ENCODE assay signal across 22 cellular contexts in genomic region chr12:45828402-45828801, GRCh38.
DNase-seq lines count a peak whose midpoint lies in the region; ATAC-seq, FAIRE-seq and TF ChIP-seq lines count a peak whose summit lies in the region.
"Had no signal": no experiment of that assay in that cellular context is flagged by ENCODE, and none has a peak within 500 bp of the region (broad histone marks: within the 10 kb centered on the region; RNA-seq: fewer than 3 reads in every experiment).

No MANE protein-coding gene starts in this region.

- peaks cover 0 to 4% of the 10 kb centered on the region in 2 experiments; a peak in 1 of 4 replicates for H3K36me3 ChIP-seq in GM12878 (ENCODE audit: control insufficient read depth in 2 of 2, insufficient read depth in 2 of 2, low read length in 1 of 2)
- H3K36me3 ChIP-seq: prostate gland had no signal

- H3K9ac ChIP-seq in GM12878 (ENCODE audit: control insufficient read depth, insufficient read depth, low read length): no peak overlapping the region

- H2AFZ ChIP-seq in GM12878 (ENCODE audit: control insufficient read depth, low read depth, low read length): no peak overlapping the region; the same call in 1 of the 2 replicates

- ATAC-seq in GM18858 (IDR thresholded peaks at IDR 0.05; ENCODE audit: unreplicated experiment) (peak; percentile 59), HG03354 (IDR thresholded peaks at IDR 0.05; ENCODE audit: poor library complexity, severe bottlenecking, unreplicated experiment) (peak; percentile 64), GM12878 (peak; percentile 92), GM18873 (IDR thresholded peaks at IDR 0.05; ENCODE audit: low FRiP score, unreplicated experiment) (no peak)
- ATAC-seq in CD4-positive, alpha-beta T cell (ENCODE audit: poor library complexity): no peak
- ATAC-seq: activated T-cell treated with anti-CD3 and anti-CD28 coated beads, Interleukin-2, amount 50 U/mL, for 4 hours had no signal

- intact Hi-C loops in GM12878 (cut with micrococcal nuclease; ENCODE audit: unreplicated experiment): no loop called here
- intact Hi-C loops in CD4-positive, alpha-beta T cell (cut with DNase I, micrococcal nuclease): no loop called here

- peaks cover 9% of the 10 kb centered on the region for H3K4me1 ChIP-seq in GM12878 (ENCODE audit: control insufficient read depth, insufficient read depth, low read length)
- H3K4me1 ChIP-seq: prostate gland, testis had no signal

- H3K27me3 Mint-ChIP-seq in CD4-positive, alpha-beta T cell: no peaks in the 10 kb centered on the region
- H3K27me3 Mint-ChIP-seq: activated naive CD8-positive, alpha-beta T cell treated with anti-CD3 and anti-CD28 coated beads for 36 hours; brain had no signal

- TF ChIP-seq POLR2A in H54 (IDR thresholded peaks at IDR 0.05; ENCODE audit: low read depth, low read length) (no peak), GM12878 (IDR thresholded peaks at IDR 0.05; ENCODE audit: low read depth, low read length) (no peak)

- H3K27ac Mint-ChIP-seq in CD4-positive, alpha-beta T cell: no peak overlapping the region
- H3K27ac Mint-ChIP-seq: activated naive CD8-positive, alpha-beta T cell treated with anti-CD3 and anti-CD28 coated beads for 36 hours; brain; natural killer cell had no signal

- RAD21 ChIA-PET in GM12878 (lab: Charles Lee; ENCODE audit: unreplicated experiment): interaction anchor here (1.2 to 2.8 kb wide), 4 partner anchors 17 to 285 kb away, joined by 3 to 6 read pairs (median 4); no protein-coding TSS in a partner anchor

- POLR2A ChIA-PET in GM12878 (lab: Charles Lee): no interaction called here
- POLR2A ChIA-PET in CD4-positive, alpha-beta T cell (lab: Charles Lee): no interaction called here

- BruUV-seq in GM12878 (replicated peaks; lab: Mats Ljungman, UMichigan): no TSS peak

- no peak overlapping the region for H3K4me2 ChIP-seq in GM12878 (ENCODE audit: control insufficient read depth, insufficient read depth)
- H3K4me2 ChIP-seq: smooth muscle cell had no signal

- in situ Hi-C loops in GM12878 (cut with MboI): no loop called here

- no peak overlapping the region for H3K4me3 Mint-ChIP-seq in CD4-positive, alpha-beta T cell
- H3K4me3 Mint-ChIP-seq: activated naive CD8-positive, alpha-beta T cell treated with anti-CD3 and anti-CD28 coated beads for 36 hours; activated T-cell treated with anti-CD3 and anti-CD28 coated beads, Interleukin-2, amount 50 U/mL, for 4 hours; brain; natural killer cell had no signal

- DNase-seq in H54 (ENCODE audit: insufficient read length, low spot score): no peak
- peak; percentile 12 for DNase-seq in GM12878 (ENCODE audit: low read depth, low spot score)
- no peak for DNase-seq in HTR-8/SVneo (ENCODE audit: insufficient read length, low spot score)
- DNase-seq in CD1c-positive myeloid dendritic cell (ENCODE audit: extremely low spot score): no peak
- no peak for DNase-seq in CD4-positive, alpha-beta T cell
- DNase-seq: activated CD4-positive, alpha-beta T cell treated with anti-CD3 and anti-CD28 coated beads, Interleukin-2, amount 50 U/mL, for 48 hours; activated naive CD8-positive, alpha-beta T cell treated with anti-CD3 and anti-CD28 coated beads for 36 hours; activated T-cell treated with anti-CD3 and anti-CD28 coated beads, Interleukin-2, amount 50 U/mL, for 4 hours; cortex of kidney; GOT3; hippocampal formation; kidney; mammary epithelial cell; natural killer cell; NCI-H1436; testis had no signal

- SMC1A ChIA-PET in GM12878 (lab: Charles Lee; ENCODE audit: uncharacterized antibody, unreplicated experiment): interaction anchor here (0.9 to 1.6 kb wide), 3 partner anchors 11 to 14 kb away, joined by 3 to 4 read pairs (median 3); no protein-coding TSS in a partner anchor

- H3K36me3 Mint-ChIP-seq in CD4-positive, alpha-beta T cell (ENCODE audit: low read depth): peaks cover 87% of the 10 kb centered on the region

- H3K9me3 ChIP-seq in GM12878 (replicated peaks; ENCODE audit: control insufficient read depth, insufficient read depth, low read length): no peaks in the 10 kb centered on the region; the same call in 1 of the 3 replicates
- no peaks in the 10 kb centered on the region for H3K9me3 ChIP-seq in CD4-positive, alpha-beta T cell (ENCODE audit: control insufficient read depth, low read length)
- H3K9me3 ChIP-seq: prostate gland, testis had no signal

- H3K79me2 ChIP-seq in GM12878 (ENCODE audit: control insufficient read depth, insufficient read depth, low read length): no peaks in the 10 kb centered on the region

- CTCF ChIA-PET in GM12878 (lab: Yijun Ruan, JAX): interaction anchor here (1.4 to 1.7 kb wide), 2 partner anchors 10 to 284 kb away, joined by 4 to 5 read pairs; no protein-coding TSS in a partner anchor
- CTCF ChIA-PET in CD4-positive, alpha-beta T cell (lab: Charles Lee): no interaction called here

- peaks cover 6% of the 10 kb centered on the region for H3K4me1 Mint-ChIP-seq in CD4-positive, alpha-beta T cell (ENCODE audit: low read depth)
- H3K4me1 Mint-ChIP-seq: brain had no signal

- H4K20me1 ChIP-seq in GM12878 (ENCODE audit: control insufficient read depth, insufficient read depth): no peaks in the 10 kb centered on the region

- 32% methylated on average over 2 of the region's 2 CpGs for WGBS in GM12878 (ENCODE audit: insufficient coverage, insufficient replicate concordance, low lambda C conversion rate, missing lambda C conversion rate)

- TF ChIP-seq CTCF in GM12878 (IDR thresholded peaks at IDR 0.05 in 2 of 3, conservative IDR thresholded peaks at IDR 0.05 in 1 of 3; ENCODE audit: control insufficient read depth in 2 of 3, extremely low read depth in 1 of 3, insufficient read depth in 1 of 3, low read depth in 3 of 3, low read length in 3 of 3): no peak
- no peak for TF ChIP-seq CTCF in CD4-positive, alpha-beta T cell (IDR thresholded peaks at IDR 0.05)

- TF ChIP-seq EP300 in GM12878 (IDR thresholded peaks at IDR 0.05; ENCODE audit: borderline replicate concordance in 1 of 2, control insufficient read depth in 1 of 2, low read depth in 2 of 2, low read length in 2 of 2): no peak

- FAIRE-seq in H54 (lab: Jason Lieb, UNC) (peak; percentile 52), GM12878 (lab: Jason Lieb, UNC) (peak; percentile 80), HTR-8/SVneo (lab: Jason Lieb, UNC) (no peak)
- FAIRE-seq: kidney had no signal

- H3K27me3 ChIP-seq in GM12878 (replicated peaks in 1 of 2; ENCODE audit: control insufficient read depth in 2 of 2, insufficient read depth in 2 of 2, low read length in 1 of 2): no peaks in the 10 kb centered on the region
- no peaks in the 10 kb centered on the region for H3K27me3 ChIP-seq in CD4-positive, alpha-beta T cell (ENCODE audit: control insufficient read depth, insufficient read depth, low read length)
- H3K27me3 ChIP-seq: testis had no signal

- H3K9me3 Mint-ChIP-seq in CD4-positive, alpha-beta T cell: peaks cover 4% of the 10 kb centered on the region

- TF ChIP-seq RAD21 in GM12878 (IDR thresholded peaks at IDR 0.05; ENCODE audit: insufficient read depth, low read depth, low read length): no peak

- H3K4me3 ChIP-seq in GM12878: no peak overlapping the region
- H3K4me3 ChIP-seq: prostate gland, smooth muscle cell, testis had no signal

- H3K27ac ChIP-seq in GM12878 (ENCODE audit: control insufficient read depth, insufficient read depth): no peak overlapping the region
- H3K27ac ChIP-seq in CD4-positive, alpha-beta T cell (ENCODE audit: low read depth, low read length): no peak overlapping the region
- H3K27ac ChIP-seq: prostate gland, testis had no signal

TF ChIP-seq in GM12878, 131 proteins besides CTCF, POLR2A, EP300 and RAD21:
- TF ChIP-seq NBN (IDR thresholded peaks at IDR 0.05): 0 out of 2 replicates have a peak, but pooled peaks have one; percentile 25
- no peak for TF ChIP-seq ZNF592 (IDR thresholded peaks at IDR 0.05)
- TF ChIP-seq HDAC2 (IDR thresholded peaks at IDR 0.05): no peak
- no peak for TF ChIP-seq TAF1 (IDR thresholded peaks at IDR 0.05; ENCODE audit: borderline replicate concordance, low read depth, low read length)
- TF ChIP-seq SPI1 (IDR thresholded peaks at IDR 0.05; ENCODE audit: borderline replicate concordance, insufficient read depth, low read depth, low read length): peak; percentile 55; the same call in 1 of the 2 replicates
- 0 out of 2 replicates have a peak, but pooled peaks have one; percentile 5 for TF ChIP-seq MTA2 (IDR thresholded peaks at IDR 0.05; ENCODE audit: low read depth)

Comparison
In these comparisons a context has a peak if more than half of its experiments do, and no peak if none do; other contexts are left out.
1. ATAC-seq: peak in GM18858 (single experiment), HG03354 (single experiment) and GM12878 (single experiment); none in GM18873 (single experiment) and CD4-positive, alpha-beta T cell (single experiment).